27 cellular contexts compared by ENCODE assay signal in genomic region chr1:202078211-202078610, GRCh38. TPM values are rescaled to one million over a fixed set of nuclear protein-coding genes. Genes with fewer than 3 reads are reported as not detected.
"Had no signal": no experiment of that assay in that cellular context is flagged by ENCODE, and none has a peak within 500 bp of the region (broad histone marks: within the 10 kb centered on the region; RNA-seq: fewer than 3 reads in every experiment).

No MANE protein-coding gene starts in this region.

- H3K27me3 ChIP-seq: ascending aorta, brain microvascular endothelial cell, tibial artery, uterus had no signal

- H3K36me3 ChIP-seq: ascending aorta, brain microvascular endothelial cell, tibial artery, uterus had no signal

- H3K36me3 Mint-ChIP-seq: activated naive CD4-positive, alpha-beta T cell treated with anti-CD3 and anti-CD28 coated beads, Interleukin-2, amount 50 U/mL, for 72 hours; memory B cell had no signal

- DNase-seq: activated B cell treated with CpG ODN at 0.5 μM for 24 hours; activated CD4-positive, alpha-beta T cell treated with anti-CD3 and anti-CD28 coated beads for 36 hours; activated CD4-positive, alpha-beta T cell treated with anti-CD3 and anti-CD28 coated beads, Interleukin-2, amount 50 U/mL, for 4 hours; activated CD8-positive, alpha-beta memory T cell treated with anti-CD3 and anti-CD28 coated beads for 24 hours; activated CD8-positive, alpha-beta memory T cell treated with anti-CD3 and anti-CD28 coated beads, Interleukin-2, amount 50 U/mL, for 4 hours; activated T-cell treated with anti-CD3 and anti-CD28 coated beads, Interleukin-2, amount 50 U/mL, for 24 hours; brain microvascular endothelial cell; caudate nucleus; dermis blood vessel endothelial cell; effector CD8-positive, alpha-beta T cell; glutamatergic neuron; hippocampal formation; nephron progenitor cell; nucleus accumbens; right cardiac atrium; stimulated activated CD4-positive, alpha-beta T cell treated with anti-CD3 and anti-CD28 coated beads, Interleukin-12 subunit alpha, Interleukin-12 subunit beta, amount 100 ng/mL, for 4 hours; stimulated activated CD4-positive, alpha-beta T cell treated with anti-CD3 and anti-CD28 coated beads, Interleukin-4, amount 100 ng/mL, for 4 hours; T-helper 9 cell; tibial artery; uterus had no signal

- ATAC-seq: activated CD4-positive, alpha-beta T cell treated with anti-CD3 and anti-CD28 coated beads for 36 hours; activated naive CD4-positive, alpha-beta T cell treated with anti-CD3 and anti-CD28 coated beads, Interleukin-2, amount 50 U/mL, for 72 hours; activated T-helper 17 cell treated with anti-CD3 and anti-CD28 coated beads, Interleukin-2, amount 50 U/mL, for 72 hours; right cardiac atrium had no signal

- H3K4me3 ChIP-seq: ascending aorta, tibial artery, uterus had no signal

- H3K4me1 ChIP-seq: ascending aorta, parathyroid adenoma, tibial artery, uterus had no signal

- H3K27ac Mint-ChIP-seq: activated CD4-positive, alpha-beta T cell treated with anti-CD3 and anti-CD28 coated beads for 36 hours; activated naive CD4-positive, alpha-beta T cell treated with anti-CD3 and anti-CD28 coated beads, Interleukin-2, amount 50 U/mL, for 72 hours; activated T-cell treated with anti-CD3 and anti-CD28 coated beads, Interleukin-2, amount 50 U/mL, for 24 hours; memory B cell; stimulated activated naive CD8-positive, alpha-beta T cell treated with anti-CD3 and anti-CD28 coated beads, Interleukin-15, Interleukin-2, amounts not matched to agents 100 ng/mL and 50 ng/mL, for 24 hours had no signal

- H3K9me3 Mint-ChIP-seq: activated B cell treated with CpG ODN at 0.5 μM for 24 hours; activated naive CD4-positive, alpha-beta T cell treated with anti-CD3 and anti-CD28 coated beads, Interleukin-2, amount 50 U/mL, for 72 hours; activated T-cell treated with anti-CD3 and anti-CD28 coated beads, Interleukin-2, amount 50 U/mL, for 24 hours; activated T-helper 17 cell treated with anti-CD3 and anti-CD28 coated beads, Interleukin-2, amount 50 U/mL, for 72 hours; memory B cell; nephron progenitor cell; stimulated activated naive CD8-positive, alpha-beta T cell treated with anti-CD3 and anti-CD28 coated beads, Interleukin-15, Interleukin-2, amounts not matched to agents 100 ng/mL and 50 ng/mL, for 24 hours had no signal

- H2AFZ ChIP-seq: parathyroid adenoma had no signal

- H3K9me3 ChIP-seq: ascending aorta, tibial artery, uterus had no signal

- H3K4me1 Mint-ChIP-seq: activated B cell treated with CpG ODN at 0.5 μM for 24 hours; activated CD4-positive, alpha-beta T cell treated with anti-CD3 and anti-CD28 coated beads for 36 hours; memory B cell had no signal

- H3K27me3 Mint-ChIP-seq: activated B cell treated with CpG ODN at 0.5 μM for 24 hours; activated CD4-positive, alpha-beta T cell treated with anti-CD3 and anti-CD28 coated beads for 36 hours; activated T-cell treated with anti-CD3 and anti-CD28 coated beads, Interleukin-2, amount 50 U/mL, for 24 hours; activated T-helper 17 cell treated with anti-CD3 and anti-CD28 coated beads, Interleukin-2, amount 50 U/mL, for 72 hours; memory B cell; stimulated activated naive CD8-positive, alpha-beta T cell treated with anti-CD3 and anti-CD28 coated beads, Interleukin-15, Interleukin-2, amounts not matched to agents 100 ng/mL and 50 ng/mL, for 24 hours had no signal

- H3K27ac ChIP-seq: ascending aorta, brain microvascular endothelial cell, parathyroid adenoma, tibial artery, uterus had no signal

- H3K4me3 Mint-ChIP-seq: activated B cell treated with CpG ODN at 0.5 μM for 24 hours; activated CD4-positive, alpha-beta T cell treated with anti-CD3 and anti-CD28 coated beads for 36 hours; activated T-cell treated with anti-CD3 and anti-CD28 coated beads, Interleukin-2, amount 50 U/mL, for 24 hours; activated T-helper 17 cell treated with anti-CD3 and anti-CD28 coated beads, Interleukin-2, amount 50 U/mL, for 72 hours; memory B cell; nephron progenitor cell; stimulated activated naive CD8-positive, alpha-beta T cell treated with anti-CD3 and anti-CD28 coated beads, Interleukin-15, Interleukin-2, amounts not matched to agents 100 ng/mL and 50 ng/mL, for 24 hours had no signal

- H3K9ac ChIP-seq: parathyroid adenoma had no signal

RNA-seq across cellular contexts. Expression of gene GPR37L1, which starts 44.5 kb away (rescaled TPM):
- total RNA-seq: activated B cell treated with CpG ODN at 0.5 μM for 24 hours; activated CD4-positive, alpha-beta T cell treated with anti-CD3 and anti-CD28 coated beads for 36 hours; activated naive CD4-positive, alpha-beta T cell treated with anti-CD3 and anti-CD28 coated beads, Interleukin-2, amount 50 U/mL, for 72 hours; activated T-helper 17 cell treated with anti-CD3 and anti-CD28 coated beads, Interleukin-2, amount 50 U/mL, for 72 hours; ascending aorta; dermis blood vessel endothelial cell; pulmonary artery endothelial cell had no signal
